In genomic region chr5:137498301-137498735, GRCh38 we compare ENCODE assay signal across 10 cellular contexts. TPM values are rescaled to one million over a fixed set of nuclear protein-coding genes. Genes with fewer than 3 reads are reported as not detected.
A peak's percentile ranks its signal among the peaks of the same experiment; 100 is the strongest.
DNase-seq lines count a peak whose midpoint lies in the region; FAIRE-seq and TF ChIP-seq lines count a peak whose summit lies in the region.
"Had no signal": no experiment of that assay in that cellular context is flagged by ENCODE, and none has a peak within 500 bp of the region (broad histone marks: within the 10 kb centered on the region; RNA-seq: fewer than 3 reads in every experiment).

No MANE protein-coding gene starts in this region.

- intact Hi-C loops in mammary epithelial cell (cut with micrococcal nuclease) (loop anchor here (2.0 kb wide), 2 partner anchors 298 to 424 kb away; no protein-coding TSS in a partner anchor), testis (cut with DNase I; ENCODE audit: low total_unique reads) (loop anchor here (5.0 kb wide), 1 partner anchor 176 kb away; no protein-coding TSS in a partner anchor)

- H3K9ac ChIP-seq in mammary epithelial cell (ENCODE audit: insufficient read depth, low read length) (no peak overlapping the region), keratinocyte (ENCODE audit: control insufficient read depth, extremely low read depth, insufficient read depth, low read length) (no peak overlapping the region)

- no peak for TF ChIP-seq POLR2A in testis (IDR thresholded peaks at IDR 0.05)

- no CpG with 5 or more reads among the region's 57 CpGs for WGBS in mammary epithelial cell (ENCODE audit: low coverage, missing lambda C conversion rate)
- 3% methylated on average over 46 of the region's 57 CpGs; no CpG with 5 or more reads in 1 of the 2 donors for WGBS in testis, 2 donors

- H2AFZ ChIP-seq in mammary epithelial cell (ENCODE audit: low read depth, low read length) (peak overlapping the region; percentile 82), keratinocyte (ENCODE audit: control insufficient read depth, low read length) (peak overlapping the region; percentile 19)

- dilution Hi-C loops in mammary epithelial cell (cut with HindIII; ENCODE audit: low sequenced_read_pairs) (loop anchor here (10.0 kb wide), 1 partner anchor 174 kb away; no protein-coding TSS in a partner anchor), keratinocyte (cut with MboI; ENCODE audit: extremely low pct_ligation_motif_present, low sequenced_read_pairs) (no loop called here)

- DNase-seq in NCI-H1417 (lab: John Stamatoyannopoulos, UW) = peak in 2 of 3 experiments; percentile 39 to 57
- no peak for DNase-seq in NCI-H1417 treated with DMSO at 0.1 percent for 48 hours (lab: John Stamatoyannopoulos, UW)
- no peak for DNase-seq in mammary epithelial cell
- no peak for DNase-seq in keratinocyte (ENCODE audit: low read depth, low spot score)
- DNase-seq in testis = peak; percentile 41
- DNase-seq in NCI-H1092 (lab: John Stamatoyannopoulos, UW) = no peak
- DNase-seq in HT-29 (ENCODE audit: low spot score) = no peak
- no peak for DNase-seq in cerebellar nuclear complex (lab: John Stamatoyannopoulos, UW)
- DNase-seq: 8988T had no signal

- H3K4me1 ChIP-seq in mammary epithelial cell (ENCODE audit: insufficient read depth, low read length) (peaks cover 10% of the 10 kb centered on the region), keratinocyte (ENCODE audit: control insufficient read depth, extremely low read depth, insufficient read depth, low read length) (peaks cover 3% of the 10 kb centered on the region), testis (no peaks in the 10 kb centered on the region)

- H3K27ac ChIP-seq in mammary epithelial cell (ENCODE audit: insufficient read depth, low read depth, low read length) = no peak overlapping the region
- H3K27ac ChIP-seq in keratinocyte (ENCODE audit: control insufficient read depth, insufficient read depth, low read length) = no peak overlapping the region
- peak overlapping the region in 1 of 2 donors; percentile 64 for H3K27ac ChIP-seq in testis

- H3K79me2 ChIP-seq in mammary epithelial cell (ENCODE audit: insufficient read depth, low read length) (no peaks in the 10 kb centered on the region), keratinocyte (ENCODE audit: control insufficient read depth, insufficient read depth, low read length) (no peaks in the 10 kb centered on the region)

- H3K4me3 ChIP-seq in mammary epithelial cell (replicated peaks in 1 of 3; ENCODE audit: insufficient read depth in 1 of 3, low read depth in 2 of 3, low read length in 3 of 3) (peak overlapping the region; percentile 48 to 58 (median 53)), keratinocyte (ENCODE audit: control insufficient read depth in 2 of 3, extremely low read depth in 1 of 3, insufficient read depth in 2 of 3, low read depth in 1 of 3, low read length in 3 of 3) (peak overlapping the region; percentile 20 to 44 (median 36)), testis (peak overlapping the region; percentile 64 to 69)
- H3K4me3 ChIP-seq: lung had no signal

- peaks cover 4% of the 10 kb centered on the region for H3K27me3 ChIP-seq in mammary epithelial cell (ENCODE audit: insufficient read depth, low read length)
- peaks cover 32% of the 10 kb centered on the region for H3K27me3 ChIP-seq in keratinocyte (ENCODE audit: control insufficient read depth, extremely low read depth, insufficient read depth, low read length)
- no peaks in the 10 kb centered on the region for H3K27me3 ChIP-seq in testis

- no peaks in the 10 kb centered on the region for H3K36me3 ChIP-seq in mammary epithelial cell (ENCODE audit: insufficient read depth, low read length)
- H3K36me3 ChIP-seq in keratinocyte (ENCODE audit: control insufficient read depth in 2 of 2, extremely low read depth in 1 of 2, insufficient read depth in 2 of 2, low read length in 2 of 2) = no peaks in the 10 kb centered on the region
- no peaks in the 10 kb centered on the region for H3K36me3 ChIP-seq in testis (ENCODE audit: low read depth, missing control alignments)

- no peak for FAIRE-seq in keratinocyte (lab: Jason Lieb, UNC)

- TF ChIP-seq CTCF in mammary epithelial cell (conservative IDR thresholded peaks at IDR 0.05 in 1 of 2, IDR thresholded peaks at IDR 0.05 in 1 of 2; ENCODE audit: extremely low read depth in 1 of 2, insufficient read depth in 1 of 2, low read depth in 1 of 2, low read length in 2 of 2) = no peak
- no peak for TF ChIP-seq CTCF in keratinocyte (optimal IDR thresholded peaks at IDR 0.05 in 1 of 3, IDR thresholded peaks at IDR 0.05 in 1 of 3, conservative IDR thresholded peaks at IDR 0.05 in 1 of 3; ENCODE audit: extremely low read depth in 1 of 3, insufficient read depth in 2 of 3, low read length in 3 of 3)
- TF ChIP-seq CTCF in testis (IDR thresholded peaks at IDR 0.05) = no peak

- CTCF ChIA-PET in mammary epithelial cell (lab: Charles Lee; ENCODE audit: low non-redundant PET) = interaction anchor here (0.5 kb wide), 1 partner anchor 173 kb away, joined by 3 read pairs; no protein-coding TSS in a partner anchor

- H4K20me1 ChIP-seq in mammary epithelial cell (ENCODE audit: insufficient read depth, low read length) = no peaks in the 10 kb centered on the region
- no peaks in the 10 kb centered on the region for H4K20me1 ChIP-seq in keratinocyte (ENCODE audit: control insufficient read depth, extremely low read depth, insufficient read depth, low read length)

- H3K4me2 ChIP-seq in mammary epithelial cell (ENCODE audit: insufficient read depth, low read depth, low read length) = peak overlapping the region; percentile 97
- peak overlapping the region; percentile 71 for H3K4me2 ChIP-seq in keratinocyte (ENCODE audit: control insufficient read depth, extremely low read depth, insufficient read depth, low read depth, low read length)

- no peaks in the 10 kb centered on the region for H3K9me1 ChIP-seq in keratinocyte (ENCODE audit: control insufficient read depth, extremely low read depth, insufficient read depth, low read length)

- H3K9me3 ChIP-seq in mammary epithelial cell (replicated peaks; ENCODE audit: insufficient read depth, low read length) (no peaks in the 10 kb centered on the region), keratinocyte (ENCODE audit: control insufficient read depth, low read depth, low read length) (no peaks in the 10 kb centered on the region), testis (no peaks in the 10 kb centered on the region)

- in situ Hi-C loops in mammary epithelial cell (cut with MboI; ENCODE audit: low sequenced_read_pairs in 2 of 2) = loop anchor here in 1 of 2 donors (5.0 to 25.0 kb wide), 3 partner anchors 156 to 686 kb away; no protein-coding TSS in a partner anchor

- BruUV-seq in mammary epithelial cell (replicated peaks; lab: Mats Ljungman, UMichigan) = no TSS peak

RNA-seq across cellular contexts. Expression of gene SPOCK1, which starts 0.8 kb away (rescaled TPM):
- total RNA-seq in mammary epithelial cell = 10 to 100 TPM; 13.3 to 14.9 TPM
- 7.3 TPM for polyA plus RNA-seq in mammary epithelial cell
- 19.4 TPM for polyA minus RNA-seq in mammary epithelial cell
- polyA plus RNA-seq in keratinocyte = 5.5 to 25.6 TPM (median 7.6 TPM) in 3 replicates
- 3.2 TPM for polyA plus RNA-seq in keratinocyte (2011; ENCODE audit: low read depth)
- 7.3 and 9.4 TPM in 2 replicates for polyA plus RNA-seq in keratinocyte (2011; cell fraction: cytosol; rRNA removed)
- polyA plus RNA-seq in keratinocyte (2011; cell fraction: nucleus; rRNA removed) = 34.3 and 40.8 TPM in 2 replicates
- 4.3 and 5.3 TPM in 2 replicates for polyA plus RNA-seq in keratinocyte (2012; ENCODE audit: low replicate concordance)
- 7.2 to 48.8 TPM (median 10.5 TPM) in 3 replicates for polyA minus RNA-seq in keratinocyte
- polyA minus RNA-seq in keratinocyte (2011; cell fraction: cytosol; rRNA and poly(A)+ RNA removed) = 14.6 TPM
- polyA minus RNA-seq in keratinocyte (2011; cell fraction: nucleus; rRNA and poly(A)+ RNA removed) = 33.4 and 108 TPM in 2 replicates
- total RNA-seq in testis = 100 to 1,000 TPM in 1 of 2 donors, 10 to 100 TPM in 1; 63.8 to 111 TPM
- 101 TPM for polyA plus RNA-seq in testis (ENCODE audit: insufficient read depth, low read depth, low replicate concordance)
- not detected in 2 replicates for total RNA-seq in HT-29 (2014; rRNA removed; shearing (Covaris generic))

Comparison
In these comparisons a context has a peak if more than half of its experiments do, and no peak if none do; other contexts are left out.
1. DNase-seq: peak in NCI-H1417 (2 of 3) and testis (single experiment); none in NCI-H1417 treated with DMSO at 0.1 percent for 48 hours (single experiment), mammary epithelial cell (single experiment), keratinocyte (single experiment), NCI-H1092 (single experiment), HT-29 (single experiment) and cerebellar nuclear complex (0 of 2).
2. RNA of gene SPOCK1, which starts 0.8 kb away (total RNA-seq): 63.8 to 111 TPM in testis and 13.3 to 14.9 TPM in mammary epithelial cell; not detected in HT-29; every median in the first group is over 10 times any median in the second.
3. Peak in every context shown above with its lines, with median percentiles within 50 percentile points of each other: H3K4me3 ChIP-seq.